18 cellular contexts compared by ENCODE assay signal in the genomic region with DNA sequence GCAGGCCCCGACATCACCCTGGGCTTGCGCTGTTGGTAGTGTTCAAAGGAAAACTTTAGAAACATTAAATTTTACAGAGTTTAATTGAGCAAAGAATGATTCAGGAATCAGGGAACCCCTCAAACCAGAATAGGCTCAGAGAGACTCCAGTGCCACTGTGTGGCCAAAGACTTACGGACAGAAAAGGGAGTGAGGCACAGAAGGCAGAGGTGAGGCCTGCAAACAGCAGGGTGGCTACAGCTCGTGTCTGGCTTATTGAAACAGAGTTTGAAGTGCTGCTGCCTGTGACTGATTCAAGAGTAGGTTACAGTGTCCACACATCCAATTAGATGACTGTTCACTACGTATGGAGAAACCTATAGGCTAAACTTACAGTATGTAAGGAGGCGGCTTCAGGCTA. TPM values are rescaled to one million over a fixed set of nuclear protein-coding genes. Genes with fewer than 3 reads are reported as not detected.
DNase-seq lines count a peak whose midpoint lies in the region; ATAC-seq and TF ChIP-seq lines count a peak whose summit lies in the region.
"Had no signal": no experiment of that assay in that cellular context is flagged by ENCODE, and none has a peak within 500 bp of the region (broad histone marks: within the 10 kb centered on the region; RNA-seq: fewer than 3 reads in every experiment).

No MANE protein-coding gene starts in this region.

- peaks cover 19% of the 10 kb centered on the region for H4K20me1 ChIP-seq in GM23338 (replicated peaks; ENCODE audit: insufficient read depth)
- H4K20me1 ChIP-seq in neural cell (ENCODE audit: insufficient read depth), result no peaks in the 10 kb centered on the region

- H3K79me2 ChIP-seq in GM23338 (replicated peaks; ENCODE audit: insufficient read depth) (peaks cover 28% of the 10 kb centered on the region), neural cell (replicated peaks; ENCODE audit: insufficient read depth, low read length) (peaks cover 21% of the 10 kb centered on the region)

- H3K27me3 ChIP-seq in GM23338 (ENCODE audit: insufficient read depth) (no peaks in the 10 kb centered on the region), neural cell (ENCODE audit: insufficient read depth, low read depth, low read length) (no peaks in the 10 kb centered on the region)
- H3K27me3 ChIP-seq: stomach, uterus had no signal

- no peak for TF ChIP-seq RAD21 in neural cell (conservative IDR thresholded peaks at IDR 0.05)

- intact Hi-C loops in activated CD4-positive, alpha-beta T cell treated with anti-CD3 and anti-CD28 coated beads for 36 hours (cut with DNase I, micrococcal nuclease), result no loop called here

- H3K27ac ChIP-seq in GM23338 (ENCODE audit: low read depth) (no peak overlapping the region), neural cell (ENCODE audit: low read length) (no peak overlapping the region)
- H3K27ac ChIP-seq: uterus had no signal

- peaks cover 54% of the 10 kb centered on the region for H3K36me3 Mint-ChIP-seq in activated CD4-positive, alpha-beta T cell treated with anti-CD3 and anti-CD28 coated beads for 36 hours (ENCODE audit: low read depth)
- H3K36me3 Mint-ChIP-seq in GM23338 (ENCODE audit: low read depth), result peaks cover 8% of the 10 kb centered on the region; the same call in 2 of the 3 replicates
- peaks cover 9% of the 10 kb centered on the region for H3K36me3 Mint-ChIP-seq in activated naive CD8-positive, alpha-beta T cell

- no peak for DNase-seq in activated CD4-positive, alpha-beta T cell treated with anti-CD3 and anti-CD28 coated beads for 36 hours
- DNase-seq in activated CD4-positive, alpha-beta T cell treated with anti-CD3 and anti-CD28 coated beads, Interleukin-2, amount 50 U/mL, for 4 hours, result no peak
- DNase-seq in GM23338 (ENCODE audit: low spot score) (no peak), NCI-H2227 treated with DMSO at 0.1 percent for 48 hours (lab: John Stamatoyannopoulos, UW) (no peak), NCI-H345 treated with DMSO at 0.1 percent for 48 hours (lab: John Stamatoyannopoulos, UW; ENCODE audit: unreplicated experiment) (no peak), pons (ENCODE audit: low spot score) (no peak)
- DNase-seq: activated CD4-positive, alpha-beta T cell treated with anti-CD3 and anti-CD28 coated beads, Interleukin-2, amount 10 ng/mL, durations not matched to agents 7 days and 5 days; foreskin melanocyte; left ventricle myocardium superior; NCI-H1694; retina; SIG-M5; stimulated activated CD4-positive, alpha-beta T cell treated with anti-CD3 and anti-CD28 coated beads, Interleukin-15, amount 100 ng/mL, for 24 hours; stomach; T1000; uterus had no signal

- no peaks in the 10 kb centered on the region for H3K27me3 Mint-ChIP-seq in activated CD4-positive, alpha-beta T cell treated with anti-CD3 and anti-CD28 coated beads for 36 hours
- H3K27me3 Mint-ChIP-seq in GM23338 (ENCODE audit: insufficient read depth, low read depth, poor library complexity), result peaks cover 10% of the 10 kb centered on the region
- no peaks in the 10 kb centered on the region for H3K27me3 Mint-ChIP-seq in activated naive CD8-positive, alpha-beta T cell
- H3K27me3 Mint-ChIP-seq: activated CD4-positive, alpha-beta T cell treated with anti-CD3 and anti-CD28 coated beads, Interleukin-2, amount 10 ng/mL, durations not matched to agents 7 days and 5 days had no signal

- no peak overlapping the region for H3K9ac ChIP-seq in neural cell (ENCODE audit: low read length)

- H2AFZ ChIP-seq in GM23338 (no peak overlapping the region), neural cell (ENCODE audit: low read depth, low read length) (no peak overlapping the region)

- TF ChIP-seq CTCF in GM23338 (conservative IDR thresholded peaks at IDR 0.05; ENCODE audit: low read depth in 2 of 2), result no peak
- no peak for TF ChIP-seq CTCF in neural cell (IDR thresholded peaks at IDR 0.05; ENCODE audit: poor library complexity, severe bottlenecking)

- peaks cover 44% of the 10 kb centered on the region for H3K4me1 Mint-ChIP-seq in activated CD4-positive, alpha-beta T cell treated with anti-CD3 and anti-CD28 coated beads for 36 hours
- peaks cover 26% of the 10 kb centered on the region for H3K4me1 Mint-ChIP-seq in GM23338
- H3K4me1 Mint-ChIP-seq in activated naive CD8-positive, alpha-beta T cell (ENCODE audit: low read depth), result peaks cover 39% of the 10 kb centered on the region

- POLR2A ChIA-PET in activated CD4-positive, alpha-beta T cell treated with anti-CD3 and anti-CD28 coated beads for 36 hours (lab: Charles Lee), result interaction anchor here (0.5 kb wide), 1 partner anchor 22 kb away, joined by 4 read pairs; no protein-coding TSS in a partner anchor

- H3K4me2 ChIP-seq in GM23338, result no peak overlapping the region
- H3K4me2 ChIP-seq in neural cell (ENCODE audit: low read length), result no peak overlapping the region

- no peak for ATAC-seq in activated CD4-positive, alpha-beta T cell treated with anti-CD3 and anti-CD28 coated beads for 36 hours
- ATAC-seq in GM23338, result no peak
- ATAC-seq: left ventricle myocardium superior had no signal

- CTCF ChIA-PET in activated CD4-positive, alpha-beta T cell treated with anti-CD3 and anti-CD28 coated beads for 36 hours (lab: Charles Lee), result no interaction called here

- H3K4me3 ChIP-seq in GM23338 (no peak overlapping the region), neural cell (ENCODE audit: low read length) (peak overlapping the region; percentile 97)
- H3K4me3 ChIP-seq: stomach, uterus had no signal

- H3K4me1 ChIP-seq in GM23338 (ENCODE audit: insufficient read depth), result peaks cover 8% of the 10 kb centered on the region

- H3K9me3 ChIP-seq in neural cell (ENCODE audit: low read length), result no peaks in the 10 kb centered on the region
- H3K9me3 ChIP-seq: stomach, uterus had no signal

- peaks cover 2% of the 10 kb centered on the region for H3K9me3 Mint-ChIP-seq in activated CD4-positive, alpha-beta T cell treated with anti-CD3 and anti-CD28 coated beads for 36 hours (ENCODE audit: low read depth)
- no peaks in the 10 kb centered on the region for H3K9me3 Mint-ChIP-seq in GM23338
- no peaks in the 10 kb centered on the region for H3K9me3 Mint-ChIP-seq in activated naive CD8-positive, alpha-beta T cell (ENCODE audit: low read depth)

- H3K27ac Mint-ChIP-seq in activated CD4-positive, alpha-beta T cell treated with anti-CD3 and anti-CD28 coated beads for 36 hours, result no peak overlapping the region
- no peak overlapping the region for H3K27ac Mint-ChIP-seq in GM23338
- H3K27ac Mint-ChIP-seq in activated naive CD8-positive, alpha-beta T cell, result no peak overlapping the region

- H3F3A ChIP-seq in GM23338 (replicated peaks; ENCODE audit: low read depth), result no peaks in the 10 kb centered on the region; the same call in 1 of the 2 replicates
- no peaks in the 10 kb centered on the region for H3F3A ChIP-seq in neural cell (ENCODE audit: insufficient read depth, low read length, poor library complexity, severe bottlenecking)

- H3K36me3 ChIP-seq in GM23338 (ENCODE audit: insufficient read depth) (no peaks in the 10 kb centered on the region), neural cell (ENCODE audit: insufficient read depth, low read length) (no peaks in the 10 kb centered on the region)
- H3K36me3 ChIP-seq: uterus had no signal

- TF ChIP-seq EP300 in neural cell (conservative IDR thresholded peaks at IDR 0.05; ENCODE audit: poor library complexity, severe bottlenecking), result no peak

- H3K4me3 Mint-ChIP-seq in activated CD4-positive, alpha-beta T cell treated with anti-CD3 and anti-CD28 coated beads for 36 hours, result peak overlapping the region; percentile 90
- H3K4me3 Mint-ChIP-seq in GM23338, result peak overlapping the region; percentile 10; the same call in 1 of the 3 replicates
- H3K4me3 Mint-ChIP-seq in activated naive CD8-positive, alpha-beta T cell, result peak overlapping the region; percentile 35

- no peaks in the 10 kb centered on the region for H3K9me2 ChIP-seq in GM23338 (ENCODE audit: insufficient read depth)
- H3K9me2 ChIP-seq in neural cell (ENCODE audit: insufficient read depth, low read length), result no peaks in the 10 kb centered on the region

TF ChIP-seq in neural cell, 6 proteins besides CTCF, POLR2A, EP300 and RAD21:
- TF ChIP-seq MXI1 (conservative IDR thresholded peaks at IDR 0.05; ENCODE audit: poor library complexity, severe bottlenecking) (no peak), POLR2AphosphoS5 (IDR thresholded peaks at IDR 0.05) (no peak), TAF1 (IDR thresholded peaks at IDR 0.05; ENCODE audit: low read depth) (no peak), EZH2 (IDR thresholded peaks at IDR 0.05; ENCODE audit: borderline replicate concordance, insufficient read depth, low read length, poor library complexity, severe bottlenecking) (no peak), SMC3 (conservative IDR thresholded peaks at IDR 0.05; ENCODE audit: poor library complexity) (no peak)
- TF ChIP-seq, protein P1, sequence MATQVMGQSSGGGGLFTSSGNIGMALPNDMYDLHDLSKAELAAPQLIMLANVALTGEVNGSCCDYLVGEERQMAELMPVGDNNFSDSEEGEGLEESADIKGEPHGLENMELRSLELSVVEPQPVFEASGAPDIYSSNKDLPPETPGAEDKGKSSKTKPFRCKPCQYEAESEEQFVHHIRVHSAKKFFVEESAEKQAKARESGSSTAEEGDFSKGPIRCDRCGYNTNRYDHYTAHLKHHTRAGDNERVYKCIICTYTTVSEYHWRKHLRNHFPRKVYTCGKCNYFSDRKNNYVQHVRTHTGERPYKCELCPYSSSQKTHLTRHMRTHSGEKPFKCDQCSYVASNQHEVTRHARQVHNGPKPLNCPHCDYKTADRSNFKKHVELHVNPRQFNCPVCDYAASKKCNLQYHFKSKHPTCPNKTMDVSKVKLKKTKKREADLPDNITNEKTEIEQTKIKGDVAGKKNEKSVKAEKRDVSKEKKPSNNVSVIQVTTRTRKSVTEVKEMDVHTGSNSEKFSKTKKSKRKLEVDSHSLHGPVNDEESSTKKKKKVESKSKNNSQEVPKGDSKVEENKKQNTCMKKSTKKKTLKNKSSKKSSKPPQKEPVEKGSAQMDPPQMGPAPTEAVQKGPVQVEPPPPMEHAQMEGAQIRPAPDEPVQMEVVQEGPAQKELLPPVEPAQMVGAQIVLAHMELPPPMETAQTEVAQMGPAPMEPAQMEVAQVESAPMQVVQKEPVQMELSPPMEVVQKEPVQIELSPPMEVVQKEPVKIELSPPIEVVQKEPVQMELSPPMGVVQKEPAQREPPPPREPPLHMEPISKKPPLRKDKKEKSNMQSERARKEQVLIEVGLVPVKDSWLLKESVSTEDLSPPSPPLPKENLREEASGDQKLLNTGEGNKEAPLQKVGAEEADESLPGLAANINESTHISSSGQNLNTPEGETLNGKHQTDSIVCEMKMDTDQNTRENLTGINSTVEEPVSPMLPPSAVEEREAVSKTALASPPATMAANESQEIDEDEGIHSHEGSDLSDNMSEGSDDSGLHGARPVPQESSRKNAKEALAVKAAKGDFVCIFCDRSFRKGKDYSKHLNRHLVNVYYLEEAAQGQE (IDR thresholded peaks at IDR 0.05; ENCODE audit: borderline replicate concordance), result no peak

RNA-seq across cellular contexts. Expression of a gene that starts 2.4 kb away (rescaled TPM):
- total RNA-seq in activated CD4-positive, alpha-beta T cell treated with anti-CD3 and anti-CD28 coated beads for 36 hours, result 10 to 100 TPM; 36.7 to 45.5 TPM
- 37.2 and 51.6 TPM in 2 replicates for total RNA-seq in GM23338 (2014; rRNA removed; shearing (Covaris generic))
- 9.4 and 9.9 TPM in 2 replicates for polyA plus RNA-seq in GM23338 (2016; fragmentation: Nextera tagmentation; extraction: Ambion mirVana)
- 20.7 and 22.3 TPM in 2 replicates for polyA plus RNA-seq in neural cell
- 28.2 and 34.1 TPM in 2 replicates for polyA minus RNA-seq in neural cell

Comparison
In these comparisons a context has a peak if more than half of its experiments do, and no peak if none do; other contexts are left out.
1. H3K4me3 Mint-ChIP-seq: peak in every context shown above with its lines; median percentile 90 in activated CD4-positive, alpha-beta T cell treated with anti-CD3 and anti-CD28 coated beads for 36 hours; 35 in activated naive CD8-positive, alpha-beta T cell; 10 in GM23338.